Comparison of ENCODE assay signal across 8 cellular contexts in the genomic region with DNA sequence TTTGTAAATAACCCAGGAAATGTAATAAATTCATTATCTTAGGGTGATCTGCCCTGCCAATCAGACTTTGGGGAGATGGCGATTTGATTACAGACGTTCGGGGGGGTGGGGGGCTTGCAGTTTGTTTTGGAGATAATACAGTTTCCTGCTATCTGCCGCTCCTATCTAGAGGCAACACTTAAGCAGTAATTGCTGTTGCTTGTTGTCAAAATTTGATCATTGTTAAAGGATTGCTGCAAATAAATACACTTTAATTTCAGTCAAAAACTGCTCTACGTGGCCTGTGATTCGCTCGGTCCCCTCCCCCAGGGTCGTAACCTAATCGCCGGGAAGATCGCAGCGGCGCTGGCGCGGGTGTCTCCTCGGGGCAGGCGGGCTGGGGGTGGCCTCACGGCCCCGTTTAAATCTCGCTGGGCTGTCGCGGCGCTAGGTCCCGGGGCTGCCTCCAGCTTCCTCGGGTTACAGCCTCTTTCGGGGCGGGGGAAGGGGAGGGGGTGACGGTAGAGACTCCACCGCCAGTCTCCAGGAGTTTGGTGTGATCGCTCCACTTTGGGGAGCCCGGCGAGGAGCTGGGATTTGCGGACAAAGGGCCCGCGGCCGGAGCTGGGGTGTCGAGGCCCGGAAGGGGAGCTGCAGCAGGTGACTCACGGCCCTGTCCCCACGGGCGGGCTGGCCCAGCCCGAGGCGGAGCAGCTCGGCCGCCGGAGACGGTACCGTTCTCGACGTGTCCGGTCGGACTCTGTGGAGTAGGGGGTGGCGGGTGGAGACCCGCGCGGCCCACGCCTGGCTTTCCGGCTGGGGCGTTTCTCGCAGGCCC. TPM values are rescaled to one million over a fixed set of nuclear protein-coding genes. Genes with fewer than 3 reads are reported as not detected.
A peak's percentile ranks its signal among the peaks of the same experiment; 100 is the strongest.
DNase-seq lines count a peak whose midpoint lies in the region; ATAC-seq and TF ChIP-seq lines count a peak whose summit lies in the region.

No MANE protein-coding gene starts in this region.

- H3K4me2 ChIP-seq in HCT116 (ENCODE audit: low read length) = peak overlapping the region; percentile 97; the same call in 1 of the 2 replicates

- peak overlapping the region; percentile 55 for H3K27ac Mint-ChIP-seq in activated T-cell treated with anti-CD3 and anti-CD28 coated beads, Interleukin-2, amount 50 U/mL, for 24 hours
- no peak overlapping the region for H3K27ac Mint-ChIP-seq in activated CD4-positive, alpha-beta memory T cell treated with anti-CD3 and anti-CD28 coated beads for 36 hours

- no peaks in the 10 kb centered on the region for H3K9me3 Mint-ChIP-seq in activated T-cell treated with anti-CD3 and anti-CD28 coated beads, Interleukin-2, amount 50 U/mL, for 24 hours
- no peaks in the 10 kb centered on the region for H3K9me3 Mint-ChIP-seq in activated CD4-positive, alpha-beta memory T cell treated with anti-CD3 and anti-CD28 coated beads for 36 hours

- no peaks in the 10 kb centered on the region for H3K9me2 ChIP-seq in HCT116 (ENCODE audit: insufficient read depth)

- peaks cover 40% of the 10 kb centered on the region for H3K79me2 ChIP-seq in HCT116 (ENCODE audit: insufficient read depth, low read length)

- H3K9ac ChIP-seq in HCT116 (ENCODE audit: low read length) (peak overlapping the region; percentile 16; the same call in 1 of the 2 replicates), iPS-15b (ENCODE audit: low read depth, low read length) (no peak overlapping the region)

- peaks cover 1% of the 10 kb centered on the region for H3K36me3 Mint-ChIP-seq in activated T-cell treated with anti-CD3 and anti-CD28 coated beads, Interleukin-2, amount 50 U/mL, for 24 hours (ENCODE audit: low read depth)
- peaks cover 6% of the 10 kb centered on the region for H3K36me3 Mint-ChIP-seq in activated CD4-positive, alpha-beta memory T cell treated with anti-CD3 and anti-CD28 coated beads for 36 hours

- H3K4me3 ChIP-seq in HCT116 (replicated peaks in 1 of 2; ENCODE audit: low read depth in 1 of 2, low read length in 2 of 2) = peak overlapping the region; percentile 11 to 79; a peak in 2 of 4 replicates
- H3K4me3 ChIP-seq in iPS-15b (ENCODE audit: low read depth, low read length) = peak overlapping the region; percentile 35
- H3K4me3 ChIP-seq in stomach = peak overlapping the region; percentile 22 to 50 (median 32)

- H3K27me3 Mint-ChIP-seq in activated T-cell treated with anti-CD3 and anti-CD28 coated beads, Interleukin-2, amount 50 U/mL, for 24 hours = peaks cover 66% of the 10 kb centered on the region
- peaks cover 60% of the 10 kb centered on the region for H3K27me3 Mint-ChIP-seq in activated CD4-positive, alpha-beta memory T cell treated with anti-CD3 and anti-CD28 coated beads for 36 hours

- no peaks in the 10 kb centered on the region for H3K27me3 ChIP-seq in HCT116 (ENCODE audit: insufficient read depth, low read length)
- H3K27me3 ChIP-seq in iPS-15b (ENCODE audit: control insufficient read depth, insufficient read depth, low read length) = peaks cover 85% of the 10 kb centered on the region
- H3K27me3 ChIP-seq in stomach = peaks cover 25 to 97% (median 77%) of the 10 kb centered on the region in 3 donors

- H3K9me3 ChIP-seq in HCT116 (ENCODE audit: control insufficient read depth in 1 of 2, insufficient read depth in 1 of 2, low read depth in 1 of 2, low read length in 2 of 2) (no peaks in the 10 kb centered on the region), iPS-15b (ENCODE audit: control insufficient read depth, insufficient read depth, low read length) (no peaks in the 10 kb centered on the region), stomach (no peaks in the 10 kb centered on the region)

- H2AFZ ChIP-seq in HCT116 (ENCODE audit: low read depth, low read length, poor library complexity, severe bottlenecking) = no peak overlapping the region

- ATAC-seq in HCT116 (no peak), HG02938 (IDR thresholded peaks at IDR 0.05; ENCODE audit: unreplicated experiment) (no peak)

- DNase-seq in HCT116 (ENCODE audit: low read depth, low spot score) = no peak
- DNase-seq in activated T-cell treated with anti-CD3 and anti-CD28 coated beads, Interleukin-2, amount 50 U/mL, for 24 hours = peak; percentile 45
- DNase-seq in stomach = no peak
- DNase-seq in NCI-H1694 treated with DMSO at 0.1 percent for 48 hours (lab: John Stamatoyannopoulos, UW) = no peak
- no peak for DNase-seq in H4 (ENCODE audit: low spot score)
- no peak for DNase-seq in activated CD4-positive, alpha-beta memory T cell treated with anti-CD3 and anti-CD28 coated beads for 36 hours

- H3K27ac ChIP-seq in HCT116 (ENCODE audit: low read depth, low read length) (no peak overlapping the region; the same call in 1 of the 2 replicates), stomach (peak overlapping the region in 1 of 5 donors; percentile 36)

- H4K20me1 ChIP-seq in HCT116 (ENCODE audit: insufficient read depth) = 0 out of 2 replicates have a peak, but pooled peaks cover 6% of the 10 kb centered on the region

- WGBS in stomach, 5 donors = 7 to 12% (median 8%) methylated on average over 21 to 60 of the region's 60 CpGs

- RAD21 ChIA-PET in HCT116 (lab: Charles Lee; ENCODE audit: low non-redundant PET in 1 of 2, low total read pairs in 2 of 2, uncharacterized antibody in 2 of 2, unreplicated experiment in 2 of 2) = no interaction called here

- H3K36me3 ChIP-seq in HCT116 (ENCODE audit: control insufficient read depth in 1 of 2, insufficient read depth in 2 of 2, low read length in 2 of 2) = peaks cover 3 to 4% of the 10 kb centered on the region in 2 experiments; a peak in 1 of 4 replicates
- H3K36me3 ChIP-seq in iPS-15b (ENCODE audit: control insufficient read depth, insufficient read depth, low read length) = no peaks in the 10 kb centered on the region
- H3K36me3 ChIP-seq in stomach = no peaks in the 10 kb centered on the region

- POLR2A ChIA-PET in HCT116 (lab: Charles Lee) = no interaction called here
- POLR2A ChIA-PET in activated CD4-positive, alpha-beta memory T cell treated with anti-CD3 and anti-CD28 coated beads for 36 hours (lab: Charles Lee) = no interaction called here

- CTCF ChIA-PET in HCT116 (lab: Charles Lee) = no interaction called here
- CTCF ChIA-PET in activated CD4-positive, alpha-beta memory T cell treated with anti-CD3 and anti-CD28 coated beads for 36 hours (lab: Charles Lee) = interaction anchor here (1.0 to 2.1 kb wide), 4 partner anchors 8 to 490 kb away, joined by 3 to 10 read pairs (median 6); no protein-coding TSS in a partner anchor

- no peak for TF ChIP-seq POLR2A in HCT116 (IDR thresholded peaks at IDR 0.05; ENCODE audit: borderline replicate concordance, extremely low read depth, insufficient read depth, insufficient read length)
- no peak for TF ChIP-seq POLR2A in stomach (IDR thresholded peaks at IDR 0.05)

- peaks cover 11 to 17% of the 10 kb centered on the region in 2 experiments; a peak in 3 of 4 replicates for H3K4me1 ChIP-seq in HCT116 (ENCODE audit: control insufficient read depth in 1 of 2, insufficient read depth in 2 of 2, low read length in 2 of 2)
- H3K4me1 ChIP-seq in iPS-15b (ENCODE audit: control insufficient read depth, insufficient read depth, low read length) = peaks cover 4% of the 10 kb centered on the region
- peaks cover 33 to 53% (median 46%) of the 10 kb centered on the region in 4 donors for H3K4me1 ChIP-seq in stomach

- intact Hi-C loops in HCT116 (cut with micrococcal nuclease) (no loop called here), stomach (cut with DNase I; ENCODE audit: low total_unique reads) (no loop called here)
- intact Hi-C loops in activated CD4-positive, alpha-beta memory T cell treated with anti-CD3 and anti-CD28 coated beads for 36 hours (cut with micrococcal nuclease) = no loop called here

- TF ChIP-seq EP300 in stomach (IDR thresholded peaks at IDR 0.05) = no peak

- no peak overlapping the region for H3K4me3 Mint-ChIP-seq in activated T-cell treated with anti-CD3 and anti-CD28 coated beads, Interleukin-2, amount 50 U/mL, for 24 hours
- no peak overlapping the region for H3K4me3 Mint-ChIP-seq in activated CD4-positive, alpha-beta memory T cell treated with anti-CD3 and anti-CD28 coated beads for 36 hours

- TF ChIP-seq CTCF in HCT116 (IDR thresholded peaks at IDR 0.05 in 2 of 3, conservative IDR thresholded peaks at IDR 0.05 in 1 of 3; ENCODE audit: borderline replicate concordance in 1 of 3, insufficient read depth in 1 of 3, low read depth in 2 of 3, low read length in 2 of 3) (no peak), stomach (IDR thresholded peaks at IDR 0.05) (no peak)

- no TSS peak for BruUV-seq in HCT116 (replicated peaks; lab: Mats Ljungman, UMichigan)

- TF ChIP-seq RAD21 in HCT116 (IDR thresholded peaks at IDR 0.05; ENCODE audit: low read depth) = no peak

- H3K4me1 Mint-ChIP-seq in activated T-cell treated with anti-CD3 and anti-CD28 coated beads, Interleukin-2, amount 50 U/mL, for 24 hours (ENCODE audit: low read depth) = peaks cover 17% of the 10 kb centered on the region
- peaks cover 16% of the 10 kb centered on the region for H3K4me1 Mint-ChIP-seq in activated CD4-positive, alpha-beta memory T cell treated with anti-CD3 and anti-CD28 coated beads for 36 hours (ENCODE audit: low read depth)

TF ChIP-seq in HCT116, 20 proteins besides CTCF, POLR2A, EP300 and RAD21 (continues in another document):
- TF ChIP-seq CBX3 (IDR thresholded peaks at IDR 0.05; ENCODE audit: low read depth) (no peak), FOSL1 (IDR thresholded peaks at IDR 0.05; ENCODE audit: low read depth) (no peak), YY1 (IDR thresholded peaks at IDR 0.05; ENCODE audit: extremely low read depth, insufficient replicate concordance, low read depth, low read length) (no peak), ELF1 (IDR thresholded peaks at IDR 0.05; ENCODE audit: borderline replicate concordance, low read depth) (no peak), JUND (IDR thresholded peaks at IDR 0.05) (no peak), SIN3A (IDR thresholded peaks at IDR 0.05; ENCODE audit: low read depth) (no peak), CEBPB (IDR thresholded peaks at IDR 0.05; ENCODE audit: low read depth) (no peak), POLR2AphosphoS5 (IDR thresholded peaks at IDR 0.05; ENCODE audit: low read depth, low read length) (no peak), ZNF274 (IDR thresholded peaks at IDR 0.05; ENCODE audit: low read depth, low read length) (no peak)
- TF ChIP-seq, protein P1, sequence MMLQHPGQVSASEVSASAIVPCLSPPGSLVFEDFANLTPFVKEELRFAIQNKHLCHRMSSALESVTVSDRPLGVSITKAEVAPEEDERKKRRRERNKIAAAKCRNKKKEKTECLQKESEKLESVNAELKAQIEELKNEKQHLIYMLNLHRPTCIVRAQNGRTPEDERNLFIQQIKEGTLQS (IDR thresholded peaks at IDR 0.05) = no peak
- TF ChIP-seq, protein P2, sequence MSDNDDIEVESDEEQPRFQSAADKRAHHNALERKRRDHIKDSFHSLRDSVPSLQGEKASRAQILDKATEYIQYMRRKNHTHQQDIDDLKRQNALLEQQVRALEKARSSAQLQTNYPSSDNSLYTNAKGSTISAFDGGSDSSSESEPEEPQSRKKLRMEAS (IDR thresholded peaks at IDR 0.05) = no peak

RNA-seq across cellular contexts. Expression of gene FOXC1, which starts 4.1 kb away (rescaled TPM):
- total RNA-seq in HCT116 (2021; ENCODE audit: unreplicated experiment) = 40.7 TPM
- polyA plus RNA-seq in HCT116 (2012) = 13.4 and 15.4 TPM in 2 replicates
- 1 to 10 TPM; 2.0 to 8.3 (median 4.7) TPM for total RNA-seq in stomach
- 1 to 10 TPM in 1 of 3 donors, under 1 TPM in 2; 0.25 to 1.7 (median 0.31) TPM for polyA plus RNA-seq in stomach
- 4.8 and 4.9 TPM in 2 replicates for total RNA-seq in H4 (2014; rRNA removed; shearing (Covaris generic))
- under 1 TPM; 0.05 to 0.07 TPM for total RNA-seq in activated CD4-positive, alpha-beta memory T cell treated with anti-CD3 and anti-CD28 coated beads for 36 hours
